In the genomic region with DNA sequence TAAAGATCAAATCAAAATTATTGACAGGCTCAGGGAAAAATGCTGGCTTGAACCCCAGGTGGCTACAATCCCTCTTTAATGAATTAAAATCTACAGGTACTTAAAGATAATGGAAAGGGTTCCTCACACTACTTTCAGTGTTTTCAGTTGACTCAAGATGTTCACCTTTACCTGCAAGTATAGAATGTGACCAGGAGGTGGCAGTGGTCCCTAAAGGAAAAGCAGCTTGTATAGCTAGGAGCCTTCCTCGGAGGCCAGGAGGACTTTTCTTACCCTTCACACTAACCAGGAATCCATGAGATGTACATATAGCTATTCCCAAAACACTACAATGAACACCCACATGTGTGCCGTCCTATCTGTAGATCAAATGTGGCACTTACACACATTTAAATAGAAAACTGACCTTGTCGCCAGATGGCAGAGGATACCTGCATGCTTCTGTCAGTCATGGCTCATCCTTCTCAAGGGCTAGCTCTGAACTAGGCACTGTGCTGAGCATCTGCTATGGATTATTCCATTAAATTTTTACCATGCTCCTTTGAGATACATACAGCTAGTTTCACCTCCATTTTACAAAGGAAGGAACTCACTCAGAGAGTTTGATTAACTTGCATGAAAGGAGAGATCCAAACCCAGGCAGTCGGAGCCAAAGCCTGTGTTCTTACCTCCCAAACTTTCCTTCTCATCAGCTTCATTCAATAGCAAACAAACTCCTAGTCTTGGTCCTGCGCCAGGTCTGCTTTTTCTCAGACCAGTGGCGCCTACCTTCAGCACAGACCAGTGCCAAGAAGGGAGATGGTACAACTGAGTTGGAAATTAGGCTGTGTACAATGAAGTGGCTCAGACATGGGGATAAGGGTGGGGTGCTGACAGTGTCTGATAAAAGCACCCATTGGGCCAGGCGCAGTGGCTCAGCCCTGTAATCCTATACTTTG, we compare ENCODE assay signal across 8 cellular contexts. TPM values are rescaled to one million over a fixed set of nuclear protein-coding genes. Genes with fewer than 3 reads are reported as not detected.
DNase-seq lines count a peak whose midpoint lies in the region; ATAC-seq and TF ChIP-seq lines count a peak whose summit lies in the region.

No MANE protein-coding gene starts in this region.

- no peaks in the 10 kb centered on the region for H3F3A ChIP-seq in DOHH2 (ENCODE audit: control insufficient read depth, insufficient read depth)

- peaks cover 0 to 7% of the 10 kb centered on the region in 2 donors for H3K9me3 Mint-ChIP-seq in activated naive CD4-positive, alpha-beta T cell treated with anti-CD3 and anti-CD28 coated beads, Interleukin-2, amount 50 U/mL, for 72 hours

- no peak overlapping the region for H3K4me2 ChIP-seq in DOHH2 (ENCODE audit: low read length)

- peak; percentile 84 to 85 for DNase-seq in Kasumi-1 (lab: John Stamatoyannopoulos, UW)
- DNase-seq in RPMI8226: peak; percentile 78
- DNase-seq in activated naive CD4-positive, alpha-beta T cell treated with anti-CD3 and anti-CD28 coated beads, Interleukin-2, amount 50 U/mL, for 72 hours (ENCODE audit: low spot score in 2 of 2): peak in 1 of 2 donors; percentile 64
- DNase-seq in heart right ventricle: peak in 1 of 2 donors; percentile 64
- DNase-seq in putamen (ENCODE audit: low spot score): peak; percentile 46
- no peak for DNase-seq in occipital lobe (lab: John Stamatoyannopoulos, UW)

- TF ChIP-seq CTCF in DOHH2 (IDR thresholded peaks at IDR 0.05; ENCODE audit: low read depth, low read length, poor library complexity, severe bottlenecking): peak; percentile 85
- TF ChIP-seq CTCF in heart right ventricle (IDR thresholded peaks at IDR 0.05): peak; percentile 49 to 81 (median 72)

- H3K27me3 ChIP-seq in DOHH2 (ENCODE audit: control insufficient read depth, low read length) (no peaks in the 10 kb centered on the region), heart right ventricle (no peaks in the 10 kb centered on the region)

- peak; percentile 88 for ATAC-seq in GM21576 (IDR thresholded peaks at IDR 0.05; ENCODE audit: unreplicated experiment)
- peak; percentile 59 to 61 for ATAC-seq in activated naive CD4-positive, alpha-beta T cell treated with anti-CD3 and anti-CD28 coated beads, Interleukin-2, amount 50 U/mL, for 72 hours
- ATAC-seq in heart right ventricle: peak in 6 of 8 donors; percentile 52 to 72 (median 65)

- H3K36me3 Mint-ChIP-seq in activated naive CD4-positive, alpha-beta T cell treated with anti-CD3 and anti-CD28 coated beads, Interleukin-2, amount 50 U/mL, for 72 hours: peaks cover 0 to 4% of the 10 kb centered on the region in 2 donors

- H3K4me3 ChIP-seq in DOHH2 (ENCODE audit: low read length) (no peak overlapping the region), heart right ventricle (no peak overlapping the region)

- no peak overlapping the region for H3K27ac ChIP-seq in DOHH2 (ENCODE audit: low read depth, low read length)
- H3K27ac ChIP-seq in heart right ventricle: no peak overlapping the region

- no peaks in the 10 kb centered on the region for H3K4me1 ChIP-seq in DOHH2 (ENCODE audit: control insufficient read depth, low read length)
- peaks cover 0 to 16% (median 0%) of the 10 kb centered on the region in 9 donors for H3K4me1 ChIP-seq in heart right ventricle

- no peaks in the 10 kb centered on the region for H3K36me3 ChIP-seq in DOHH2 (ENCODE audit: control insufficient read depth, low read length)
- H3K36me3 ChIP-seq in heart right ventricle: no peaks in the 10 kb centered on the region

- H3K9me2 ChIP-seq in DOHH2 (replicated peaks; ENCODE audit: control insufficient read depth, low read length): no peaks in the 10 kb centered on the region

- intact Hi-C loops in heart right ventricle (cut with DNase I): loop anchor here in 8 of 10 donors (1.0 to 10.0 kb wide), 6 partner anchors 33 to 444 kb away; no protein-coding TSS in a partner anchor

- no peak overlapping the region for H3K27ac Mint-ChIP-seq in activated naive CD4-positive, alpha-beta T cell treated with anti-CD3 and anti-CD28 coated beads, Interleukin-2, amount 50 U/mL, for 72 hours

- no peaks in the 10 kb centered on the region for H3K79me2 ChIP-seq in DOHH2 (ENCODE audit: control insufficient read depth, low read length)

- no peaks in the 10 kb centered on the region for H4K20me1 ChIP-seq in DOHH2 (ENCODE audit: control insufficient read depth, insufficient read depth, low read depth, low read length)

- 75 to 77% methylated on average over 7 of the region's 7 CpGs for WGBS in heart right ventricle, 2 donors

- H3K9me3 ChIP-seq in DOHH2 (ENCODE audit: control insufficient read depth, insufficient read depth, low read length): no peaks in the 10 kb centered on the region
- H3K9me3 ChIP-seq in heart right ventricle: no peaks in the 10 kb centered on the region

RNA-seq across cellular contexts. Expression of gene C9orf152, which starts 24.5 kb away (rescaled TPM):
- total RNA-seq in activated naive CD4-positive, alpha-beta T cell treated with anti-CD3 and anti-CD28 coated beads, Interleukin-2, amount 50 U/mL, for 72 hours: not detected
- total RNA-seq in heart right ventricle (not detected), occipital lobe (not detected)
- not detected for polyA plus RNA-seq in heart right ventricle
